In the genomic region with DNA sequence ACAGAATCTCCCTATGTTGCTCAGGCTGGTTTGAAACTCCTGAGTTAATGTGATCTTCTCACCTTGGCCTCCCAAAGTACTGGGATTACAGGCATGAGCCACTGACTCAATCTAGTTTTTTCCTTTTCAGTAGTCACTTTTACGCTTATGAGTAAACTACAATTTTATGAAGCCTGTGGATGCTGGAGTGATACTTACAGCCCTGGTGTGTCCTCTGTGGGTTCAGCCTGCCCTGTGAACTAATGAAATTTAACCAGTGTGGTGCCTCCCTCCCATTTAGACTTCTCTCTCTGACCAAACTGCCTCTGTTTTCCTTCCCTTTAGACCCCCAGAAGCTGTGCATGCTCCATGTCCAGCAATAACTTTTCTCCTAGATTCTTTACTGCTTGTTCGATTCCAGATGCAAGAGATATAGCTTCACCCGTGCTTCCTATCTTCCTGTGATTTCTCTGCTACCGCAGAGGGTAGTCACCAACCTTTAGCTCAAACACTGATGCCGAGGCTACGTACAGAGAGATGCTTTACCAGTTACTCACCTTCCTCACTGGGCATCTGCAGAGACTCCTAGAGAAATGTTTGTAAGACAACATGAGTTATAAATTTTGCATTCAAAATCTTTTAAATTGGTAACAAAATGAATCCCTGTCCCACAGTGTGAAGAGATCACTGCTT, we compare ENCODE assay signal across 17 cellular contexts.
DNase-seq lines count a peak whose midpoint lies in the region; ATAC-seq, FAIRE-seq and TF ChIP-seq lines count a peak whose summit lies in the region.
"Had no signal": no experiment of that assay in that cellular context is flagged by ENCODE, and none has a peak within 500 bp of the region (broad histone marks: within the 10 kb centered on the region; RNA-seq: fewer than 3 reads in every experiment).

No MANE protein-coding gene starts in this region.

- no peak for TF ChIP-seq POLR2A in breast epithelium (IDR thresholded peaks at IDR 0.05)
- no peak for TF ChIP-seq POLR2A in GM12891 (IDR thresholded peaks at IDR 0.05; ENCODE audit: low read depth, low read length)

- no peaks in the 10 kb centered on the region for H3K27me3 ChIP-seq in breast epithelium
- H3K27me3 ChIP-seq: testis had no signal

- H3K4me1 Mint-ChIP-seq in MCF 10A (ENCODE audit: insufficient read depth, unreplicated experiment) = peaks cover 9% of the 10 kb centered on the region
- H3K4me1 Mint-ChIP-seq in stimulated activated effector memory CD8-positive, alpha-beta T cell treated with anti-CD3 and anti-CD28 coated beads, Interleukin-12 subunit alpha, Interleukin-12 subunit beta, amount 100 ng/mL, for 72 hours = no peaks in the 10 kb centered on the region

- no peaks in the 10 kb centered on the region for H3K27me3 Mint-ChIP-seq in MCF 10A (ENCODE audit: insufficient read depth, unreplicated experiment)

- FAIRE-seq in HTR-8/SVneo (lab: Jason Lieb, UNC) (no peak), GM12891 (lab: Jason Lieb, UNC) (no peak)

- POLR2A ChIA-PET in MCF 10A (lab: Yijun Ruan, JAX) = interaction anchor here (0.9 kb wide), 1 partner anchor 43 kb away, joined by 3 read pairs; no protein-coding TSS in a partner anchor

- CTCF ChIA-PET in MCF 10A (lab: Yijun Ruan, JAX) = interaction anchor here (0.5 to 1.0 kb wide), 3 partner anchors 15 to 78 kb away, joined by 3 read pairs; no protein-coding TSS in a partner anchor

- intact Hi-C loops in MCF 10A (cut with micrococcal nuclease) = no loop called here
- intact Hi-C loops in breast epithelium (cut with DNase I; ENCODE audit: low total_unique reads) = no loop called here

- H3K4me3 Mint-ChIP-seq in MCF 10A (ENCODE audit: unreplicated experiment) = no peak overlapping the region
- H3K4me3 Mint-ChIP-seq in stimulated activated effector memory CD8-positive, alpha-beta T cell treated with anti-CD3 and anti-CD28 coated beads, Interleukin-12 subunit alpha, Interleukin-12 subunit beta, amount 100 ng/mL, for 72 hours = no peak overlapping the region
- H3K4me3 Mint-ChIP-seq: T-helper 2 cell treated with Interferon-gamma antibody and Interleukin-4, amounts not matched to agents 5 μg/mL and 100 μg/mL, for 36 hours had no signal

- peaks cover 13% of the 10 kb centered on the region for H3K36me3 Mint-ChIP-seq in MCF 10A (ENCODE audit: insufficient read depth, unreplicated experiment)
- H3K36me3 Mint-ChIP-seq in stimulated activated effector memory CD8-positive, alpha-beta T cell treated with anti-CD3 and anti-CD28 coated beads, Interleukin-12 subunit alpha, Interleukin-12 subunit beta, amount 100 ng/mL, for 72 hours = no peaks in the 10 kb centered on the region

- no TSS peak for BruUV-seq in MCF 10A (replicated peaks; lab: Mats Ljungman, UMichigan)

- peak overlapping the region; percentile 73 for H3K27ac Mint-ChIP-seq in MCF 10A (ENCODE audit: low read depth, unreplicated experiment)
- H3K27ac Mint-ChIP-seq in stimulated activated effector memory CD8-positive, alpha-beta T cell treated with anti-CD3 and anti-CD28 coated beads, Interleukin-12 subunit alpha, Interleukin-12 subunit beta, amount 100 ng/mL, for 72 hours = no peak overlapping the region
- H3K27ac Mint-ChIP-seq: T-helper 2 cell treated with Interferon-gamma antibody and Interleukin-4, amounts not matched to agents 5 μg/mL and 100 μg/mL, for 36 hours had no signal

- DNase-seq in MCF 10A (ENCODE audit: unreplicated experiment) (peak; percentile 23), breast epithelium (ENCODE audit: low spot score in 2 of 2) (no peak), NCI-H226 (peak; percentile 76), choroid plexus epithelial cell (ENCODE audit: low read depth) (peak; percentile 67), HTR-8/SVneo (ENCODE audit: insufficient read length, low spot score) (no peak), GM12891 (ENCODE audit: insufficient read length, low spot score) (no peak)
- DNase-seq in stimulated activated effector memory CD8-positive, alpha-beta T cell treated with anti-CD3 and anti-CD28 coated beads, Interleukin-12 subunit alpha, Interleukin-12 subunit beta, amount 100 ng/mL, for 72 hours (ENCODE audit: low spot score in 2 of 2) = no peak
- DNase-seq: activated CD4-positive, alpha-beta T cell treated with anti-CD3 and anti-CD28 coated beads, Interleukin-2, amount 50 U/mL, for 1 hour; Calu3; left colon; NCI-H187; NCI-H526; stimulated activated CD4-positive, alpha-beta T cell treated with anti-CD3 and anti-CD28 coated beads, Interleukin-15, amount 100 ng/mL, for 24 hours; testis had no signal

- no peaks in the 10 kb centered on the region for H3K4me1 ChIP-seq in breast epithelium

- H3K4me3 ChIP-seq in breast epithelium (no peak overlapping the region), choroid plexus epithelial cell (ENCODE audit: low read depth, low read length) (no peak overlapping the region)
- H3K4me3 ChIP-seq: testis had no signal

- no peaks in the 10 kb centered on the region for H3K9me3 Mint-ChIP-seq in MCF 10A (ENCODE audit: unreplicated experiment)
- no peaks in the 10 kb centered on the region for H3K9me3 Mint-ChIP-seq in stimulated activated effector memory CD8-positive, alpha-beta T cell treated with anti-CD3 and anti-CD28 coated beads, Interleukin-12 subunit alpha, Interleukin-12 subunit beta, amount 100 ng/mL, for 72 hours
- H3K9me3 Mint-ChIP-seq: T-helper 2 cell treated with Interferon-gamma antibody and Interleukin-4, amounts not matched to agents 5 μg/mL and 100 μg/mL, for 36 hours had no signal

- no peaks in the 10 kb centered on the region for H3K9me3 ChIP-seq in breast epithelium
- H3K9me3 ChIP-seq: testis had no signal

- H3K27ac ChIP-seq in breast epithelium = no peak overlapping the region
- H3K27ac ChIP-seq: KMS-11, testis had no signal

- peak; percentile 81 for ATAC-seq in stimulated activated effector memory CD8-positive, alpha-beta T cell treated with anti-CD3 and anti-CD28 coated beads, Interleukin-12 subunit alpha, Interleukin-12 subunit beta, amount 100 ng/mL, for 72 hours
- ATAC-seq in HG03095 (IDR thresholded peaks at IDR 0.05; ENCODE audit: unreplicated experiment) = no peak
- ATAC-seq: left colon had no signal

- no peaks in the 10 kb centered on the region for H3K36me3 ChIP-seq in breast epithelium

- no peak for TF ChIP-seq CTCF in MCF 10A (IDR thresholded peaks at IDR 0.05; ENCODE audit: unreplicated experiment)
- no peak for TF ChIP-seq CTCF in breast epithelium (IDR thresholded peaks at IDR 0.05)
- no peak for TF ChIP-seq CTCF in choroid plexus epithelial cell (conservative IDR thresholded peaks at IDR 0.05; ENCODE audit: low read depth, low read length)

TF ChIP-seq in GM12891, 5 proteins besides CTCF, POLR2A, EP300 and RAD21:
- TF ChIP-seq POU2F2 (IDR thresholded peaks at IDR 0.05; ENCODE audit: low read depth, low read length) = no peak
- TF ChIP-seq SPI1 (IDR thresholded peaks at IDR 0.05; ENCODE audit: low read depth, low read length) = no peak
- no peak for TF ChIP-seq POLR2AphosphoS5 (IDR thresholded peaks at IDR 0.05; ENCODE audit: low read depth, low read length)
- no peak for TF ChIP-seq TAF1 (IDR thresholded peaks at IDR 0.05; ENCODE audit: low read depth, low read length)
- no peak for TF ChIP-seq PAX5 (IDR thresholded peaks at IDR 0.05; ENCODE audit: insufficient read depth, low read length, severe bottlenecking)
TF ChIP-seq in GM12891: peak in this region for 0.

Comparison
In these comparisons a context has a peak if more than half of its experiments do, and no peak if none do; other contexts are left out.
1. DNase-seq: peak in MCF 10A (single experiment), NCI-H226 (single experiment) and choroid plexus epithelial cell (single experiment); none in breast epithelium (0 of 2), stimulated activated effector memory CD8-positive, alpha-beta T cell treated with anti-CD3 and anti-CD28 coated beads, Interleukin-12 subunit alpha, Interleukin-12 subunit beta, amount 100 ng/mL, for 72 hours (0 of 2), HTR-8/SVneo (single experiment) and GM12891 (single experiment).